In the genomic region with DNA sequence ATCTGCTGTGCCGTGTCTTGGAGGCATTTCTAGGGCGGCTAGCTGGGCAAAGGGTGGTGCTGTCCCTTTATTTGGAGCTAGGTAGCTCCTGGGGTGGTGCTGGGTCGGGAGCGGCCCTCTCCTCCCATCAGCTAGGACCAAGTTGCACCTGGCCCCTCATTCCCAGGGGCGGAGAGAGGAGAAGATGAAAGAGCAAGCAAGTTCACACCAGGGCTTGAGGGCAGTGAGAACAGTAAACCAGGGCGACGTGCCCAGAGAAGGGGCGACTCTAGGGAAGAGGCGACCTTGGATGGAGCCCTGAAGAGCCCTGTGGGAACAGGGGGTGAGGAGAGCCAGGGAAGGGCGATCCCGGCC, we compare ENCODE assay signal across 10 cellular contexts. TPM values are rescaled to one million over a fixed set of nuclear protein-coding genes. Genes with fewer than 3 reads are reported as not detected.
DNase-seq lines count a peak whose midpoint lies in the region; ATAC-seq, FAIRE-seq and TF ChIP-seq lines count a peak whose summit lies in the region.
"Had no signal": no experiment of that assay in that cellular context is flagged by ENCODE, and none has a peak within 500 bp of the region (broad histone marks: within the 10 kb centered on the region; RNA-seq: fewer than 3 reads in every experiment).

No MANE protein-coding gene starts in this region.

- no TSS peak for BruUV-seq in K562 (replicated peaks; lab: Mats Ljungman, UMichigan)

- no peak for DNase-seq in activated CD4-positive, alpha-beta T cell treated with anti-CD3 and anti-CD28 coated beads for 36 hours
- no peak for DNase-seq in activated CD4-positive, alpha-beta T cell treated with anti-CD3 and anti-CD28 coated beads, Interleukin-2, amount 50 U/mL, for 4 hours
- DNase-seq in NCI-H146 treated with DMSO at 0.1 percent for 48 hours (lab: John Stamatoyannopoulos, UW; ENCODE audit: unreplicated experiment) (peak; percentile 64), K562 (ENCODE audit: extremely low read depth in 1 of 4, low spot score in 3 of 4) (no peak), osteocyte (ENCODE audit: extremely low spot score, unreplicated experiment) (no peak), NK-92 (lab: John Stamatoyannopoulos, UW; ENCODE audit: unreplicated experiment) (no peak)
- DNase-seq: C1 segment of cervical spinal cord, cerebellar nuclear complex had no signal

- H3K9me3 ChIP-seq in K562 (replicated peaks; ENCODE audit: control insufficient read depth, insufficient read depth, low read depth, low read length), result no peaks in the 10 kb centered on the region

- H3K4me2 ChIP-seq in K562 (ENCODE audit: insufficient read depth, low read length), result peak overlapping the region; percentile 65

- CTCF ChIA-PET in activated CD4-positive, alpha-beta T cell treated with anti-CD3 and anti-CD28 coated beads for 36 hours (lab: Charles Lee), result interaction anchor here (0.6 to 1.3 kb wide), 3 partner anchors 45 to 415 kb away, joined by 3 read pairs; no protein-coding TSS in a partner anchor
- CTCF ChIA-PET in K562 (lab: Yijun Ruan, JAX; ENCODE audit: low intra/inter-chr PET ratio), result interaction anchor here (1.9 kb wide), 1 partner anchor 47 kb away, joined by 5 read pairs; no protein-coding TSS in a partner anchor

- TF ChIP-seq CTCF in K562 (IDR thresholded peaks at IDR 0.05 in 2 of 3, conservative IDR thresholded peaks at IDR 0.05 in 1 of 3; ENCODE audit: insufficient read depth in 2 of 3, low read depth in 1 of 3, low read length in 3 of 3) (no peak), osteocyte (IDR thresholded peaks at IDR 0.05) (no peak)

- intact Hi-C loops in activated CD4-positive, alpha-beta T cell treated with anti-CD3 and anti-CD28 coated beads for 36 hours (cut with DNase I, micrococcal nuclease), result loop anchor here (2.0 to 5.0 kb wide), 5 partner anchors 78 to 1082 kb away; partner anchors contain the start of genes SLC5A5 (in 2 of the 2), ARMC6 (in 1 of the 2), IFI30 (in 1 of the 2) and SUGP2 (in 1 of the 2)
- intact Hi-C loops in K562 (cut with micrococcal nuclease), result loop anchor here (10.0 kb wide), 1 partner anchor 205 kb away; the partner anchor contains the start of gene PIK3R2

- no peak overlapping the region for H3K27ac ChIP-seq in K562 (ENCODE audit: extremely low read depth, low read depth, low read length)

- peaks cover 4% of the 10 kb centered on the region; the same call in 2 of the 3 replicates for H3K36me3 ChIP-seq in K562 (ENCODE audit: control insufficient read depth, insufficient read depth, low read length)

- no peaks in the 10 kb centered on the region for H3K36me3 Mint-ChIP-seq in activated CD4-positive, alpha-beta T cell treated with anti-CD3 and anti-CD28 coated beads for 36 hours (ENCODE audit: low read depth)
- no peaks in the 10 kb centered on the region for H3K36me3 Mint-ChIP-seq in osteocyte (ENCODE audit: unreplicated experiment)

- TF ChIP-seq POLR2A in K562 (conservative IDR thresholded peaks at IDR 0.05), result no peak

- H3K4me1 Mint-ChIP-seq in activated CD4-positive, alpha-beta T cell treated with anti-CD3 and anti-CD28 coated beads for 36 hours, result peaks cover 52% of the 10 kb centered on the region
- peaks cover 37% of the 10 kb centered on the region for H3K4me1 Mint-ChIP-seq in osteocyte (ENCODE audit: unreplicated experiment)

- no peaks in the 10 kb centered on the region for H3K27me3 ChIP-seq in K562 (ENCODE audit: control insufficient read depth in 2 of 2, insufficient read depth in 2 of 2, low read length in 2 of 2)

- peaks cover 61 to 83% of the 10 kb centered on the region in 2 experiments for H3K4me1 ChIP-seq in K562 (replicated peaks in 1 of 2; ENCODE audit: control insufficient read depth in 2 of 2, insufficient read depth in 2 of 2, low read length in 2 of 2)

- H3K27ac Mint-ChIP-seq in activated CD4-positive, alpha-beta T cell treated with anti-CD3 and anti-CD28 coated beads for 36 hours, result no peak overlapping the region
- no peak overlapping the region for H3K27ac Mint-ChIP-seq in osteocyte (ENCODE audit: unreplicated experiment)

- in situ Hi-C loops in K562 (cut with MboI), result loop anchor here (10.0 kb wide), 1 partner anchor 45 kb away; no protein-coding TSS in a partner anchor

- H3K4me3 Mint-ChIP-seq in activated CD4-positive, alpha-beta T cell treated with anti-CD3 and anti-CD28 coated beads for 36 hours, result peak overlapping the region; percentile 52
- peak overlapping the region; percentile 50 for H3K4me3 Mint-ChIP-seq in osteocyte (ENCODE audit: unreplicated experiment)

- WGBS in K562 (ENCODE audit: insufficient coverage, low coverage, missing lambda C conversion rate), result 32% methylated on average over 11 of the region's 11 CpGs

- no peak for TF ChIP-seq RAD21 in K562 (CRISPR knock-in tag; conservative IDR thresholded peaks at IDR 0.05 in 1 of 2, IDR thresholded peaks at IDR 0.05 in 1 of 2)

- no peaks in the 10 kb centered on the region for H3K9me3 Mint-ChIP-seq in activated CD4-positive, alpha-beta T cell treated with anti-CD3 and anti-CD28 coated beads for 36 hours (ENCODE audit: low read depth)
- H3K9me3 Mint-ChIP-seq in osteocyte (ENCODE audit: unreplicated experiment), result no peaks in the 10 kb centered on the region

- no peak for ATAC-seq in activated CD4-positive, alpha-beta T cell treated with anti-CD3 and anti-CD28 coated beads for 36 hours
- ATAC-seq in K562 (no peak), GM19455 (IDR thresholded peaks at IDR 0.05; ENCODE audit: unreplicated experiment) (no peak), GM21515 (IDR thresholded peaks at IDR 0.05; ENCODE audit: unreplicated experiment) (no peak)

- H3K4me3 ChIP-seq in K562, result no peak overlapping the region

- H3K27me3 Mint-ChIP-seq in activated CD4-positive, alpha-beta T cell treated with anti-CD3 and anti-CD28 coated beads for 36 hours, result peaks cover 48% of the 10 kb centered on the region
- peaks cover 51% of the 10 kb centered on the region for H3K27me3 Mint-ChIP-seq in osteocyte (ENCODE audit: unreplicated experiment)

- H3K9ac ChIP-seq in K562 (ENCODE audit: insufficient read depth in 1 of 2, low read depth in 2 of 2, low read length in 2 of 2), result peak overlapping the region in 1 of 2 experiments; percentile 77; a peak in 2 of 4 replicates

- POLR2A ChIA-PET in activated CD4-positive, alpha-beta T cell treated with anti-CD3 and anti-CD28 coated beads for 36 hours (lab: Charles Lee), result interaction anchor here (0.6 kb wide), 1 partner anchor 419 kb away, joined by 3 read pairs; no protein-coding TSS in a partner anchor
- POLR2A ChIA-PET in K562 (lab: Yijun Ruan, JAX), result interaction anchor here (0.6 kb wide), 1 partner anchor 169 kb away, joined by 3 read pairs; no protein-coding TSS in a partner anchor

- H2AFZ ChIP-seq in K562 (ENCODE audit: low read depth, low read length), result peak overlapping the region; percentile 84

- H3K9me1 ChIP-seq in K562 (ENCODE audit: control insufficient read depth, insufficient read depth, low read length), result no peaks in the 10 kb centered on the region

- no peak for FAIRE-seq in K562 (lab: Jason Lieb, UNC)

- no peak for TF ChIP-seq EP300 in K562 (IDR thresholded peaks at IDR 0.05; ENCODE audit: low read length)

- H4K20me1 ChIP-seq in K562 (replicated peaks; ENCODE audit: control insufficient read depth, insufficient read depth, low read length), result no peaks in the 10 kb centered on the region

- no peaks in the 10 kb centered on the region for H3K79me2 ChIP-seq in K562 (ENCODE audit: control insufficient read depth, insufficient read depth, low read length)

RNA-seq across cellular contexts. Expression of gene KCNN1, which starts 17.0 kb away (rescaled TPM):
- total RNA-seq in activated CD4-positive, alpha-beta T cell treated with anti-CD3 and anti-CD28 coated beads for 36 hours, result under 1 TPM in 1 of 2 experiments, not detected in 1; 0.05 TPM
- 1.2 and 3.6 TPM in 2 replicates for total RNA-seq in K562 (2011; cell fraction: chromatin; rRNA removed; ENCODE audit: low replicate concordance)
- total RNA-seq in K562 (2011; cell fraction: nucleolus; rRNA removed), result 2.8 TPM in 2 replicates
- total RNA-seq in K562 (2011; cell fraction: nucleoplasm; rRNA removed), result 1.5 and 2.7 TPM in 2 replicates
- 1.4 and 5.2 TPM in 2 replicates for total RNA-seq in K562 (2014; rRNA removed)
- 0.22 and 0.33 TPM in 2 replicates for total RNA-seq in K562 (2014; rRNA removed; fragmentation: Illumina TruSeq; extraction: Trizol)
- total RNA-seq in K562 (2015; rRNA removed; fragmentation: Illumina TruSeq; extraction: Trizol), result 0.72 and 0.98 TPM in 2 replicates
- 4.7 and 6.2 TPM in 2 replicates for total RNA-seq in K562 (2021)
- polyA plus RNA-seq in K562 (2011; rRNA removed), result 1.4 and 2.9 TPM in 2 replicates
- 4.5 and 7.9 TPM in 2 replicates for polyA plus RNA-seq in K562 (2011; cell fraction: cytosol; rRNA removed)
- polyA plus RNA-seq in K562 (2011; cell fraction: nucleus; rRNA removed), result 2.2 and 3.5 TPM in 2 replicates
- 2.7 and 5.0 TPM in 2 replicates for polyA plus RNA-seq in K562 (2012)
- 0.25 and 1.1 TPM in 2 replicates for polyA plus RNA-seq in K562 (2014; fragmentation: Illumina TruSeq; extraction: Trizol)
- under 1 TPM; 0.01 to 0.04 TPM for polyA plus RNA-seq in K562 (2014; fragmentation: Nextera tagmentation; extraction: Ambion mirVana)
- polyA plus RNA-seq in K562 (2014; rRNA removed), result 1.3 and 3.2 TPM in 2 replicates
- polyA minus RNA-seq in K562 (2011; rRNA and poly(A)+ RNA removed), result 1.2 and 1.5 TPM in 2 replicates
- polyA minus RNA-seq in K562 (2011; cell fraction: cytosol; rRNA and poly(A)+ RNA removed), result 3.6 and 4.8 TPM in 2 replicates
- 2.2 and 2.4 TPM in 2 replicates for polyA minus RNA-seq in K562 (2011; cell fraction: nucleus; rRNA and poly(A)+ RNA removed)
- total RNA-seq in osteocyte, result not detected in 2 replicates

RNA-seq across cellular contexts. Expression of gene CCDC124, which starts 17.1 kb away (rescaled TPM):
- 100 to 1,000 TPM in 1 of 2 experiments, 10 to 100 TPM in 1; 99.3 to 131 TPM for total RNA-seq in activated CD4-positive, alpha-beta T cell treated with anti-CD3 and anti-CD28 coated beads for 36 hours
- 16.5 and 44.8 TPM in 2 replicates for total RNA-seq in K562 (2011; cell fraction: chromatin; rRNA removed; ENCODE audit: low replicate concordance)
- total RNA-seq in K562 (2011; cell fraction: nucleolus; rRNA removed), result 48.6 and 53.7 TPM in 2 replicates
- 28.2 and 35.4 TPM in 2 replicates for total RNA-seq in K562 (2011; cell fraction: nucleoplasm; rRNA removed)
- 150 and 197 TPM in 2 replicates for total RNA-seq in K562 (2014; rRNA removed)
- total RNA-seq in K562 (2014; rRNA removed; fragmentation: Illumina TruSeq; extraction: Trizol), result 4.1 and 5.8 TPM in 2 replicates
- total RNA-seq in K562 (2015; rRNA removed; fragmentation: Illumina TruSeq; extraction: Trizol), result 38.5 and 40.5 TPM in 2 replicates
- total RNA-seq in K562 (2021), result 145 and 149 TPM in 2 replicates
- 38.0 and 40.1 TPM in 2 replicates for polyA plus RNA-seq in K562 (2011; rRNA removed)
- polyA plus RNA-seq in K562 (2011; cell fraction: cytosol; rRNA removed), result 63.8 and 189 TPM in 2 replicates
- 31.4 and 62.8 TPM in 2 replicates for polyA plus RNA-seq in K562 (2011; cell fraction: nucleus; rRNA removed)
- 66.3 and 130 TPM in 2 replicates for polyA plus RNA-seq in K562 (2012)
- polyA plus RNA-seq in K562 (2014; fragmentation: Illumina TruSeq; extraction: Trizol), result 28.1 and 97.0 TPM in 2 replicates
- polyA plus RNA-seq in K562 (2014; fragmentation: Nextera tagmentation; extraction: Ambion mirVana), result 10 to 100 TPM in 1 of 2 experiments, 1 to 10 TPM in 1; 6.6 to 19.4 TPM
- 213 and 234 TPM in 2 replicates for polyA plus RNA-seq in K562 (2014; rRNA removed)
- polyA minus RNA-seq in K562 (2011; rRNA and poly(A)+ RNA removed), result 7.0 and 9.2 TPM in 2 replicates
- polyA minus RNA-seq in K562 (2011; cell fraction: cytosol; rRNA and poly(A)+ RNA removed), result 24.4 and 37.9 TPM in 2 replicates
- polyA minus RNA-seq in K562 (2011; cell fraction: nucleus; rRNA and poly(A)+ RNA removed), result 10.2 and 13.8 TPM in 2 replicates
- total RNA-seq in osteocyte, result 81.9 and 84.9 TPM in 2 replicates

RNA-seq across cellular contexts. Expression of gene ARRDC2, which starts 58.0 kb away (rescaled TPM):
- total RNA-seq in activated CD4-positive, alpha-beta T cell treated with anti-CD3 and anti-CD28 coated beads for 36 hours, result 10 to 100 TPM; 13.5 to 21.7 TPM
- total RNA-seq in K562 (2011; cell fraction: chromatin; rRNA removed; ENCODE audit: low replicate concordance), result 23.6 and 51.1 TPM in 2 replicates
- total RNA-seq in K562 (2011; cell fraction: nucleolus; rRNA removed), result 35.1 and 37.9 TPM in 2 replicates
- total RNA-seq in K562 (2011; cell fraction: nucleoplasm; rRNA removed), result 17.8 and 21.5 TPM in 2 replicates
- total RNA-seq in K562 (2014; rRNA removed), result 25.6 and 25.9 TPM in 2 replicates
- 12.2 and 13.1 TPM in 2 replicates for total RNA-seq in K562 (2014; rRNA removed; fragmentation: Illumina TruSeq; extraction: Trizol)
- 16.0 and 16.1 TPM in 2 replicates for total RNA-seq in K562 (2015; rRNA removed; fragmentation: Illumina TruSeq; extraction: Trizol)
- 23.3 and 27.4 TPM in 2 replicates for total RNA-seq in K562 (2021)
- 11.5 and 15.2 TPM in 2 replicates for polyA plus RNA-seq in K562 (2011; rRNA removed)
- polyA plus RNA-seq in K562 (2011; cell fraction: cytosol; rRNA removed), result 9.5 and 28.8 TPM in 2 replicates
- 18.6 and 37.6 TPM in 2 replicates for polyA plus RNA-seq in K562 (2011; cell fraction: nucleus; rRNA removed)
- 13.2 and 16.4 TPM in 2 replicates for polyA plus RNA-seq in K562 (2012)
- 12.7 and 15.6 TPM in 2 replicates for polyA plus RNA-seq in K562 (2014; fragmentation: Illumina TruSeq; extraction: Trizol)
- 1 to 10 TPM; 1.9 to 2.7 TPM for polyA plus RNA-seq in K562 (2014; fragmentation: Nextera tagmentation; extraction: Ambion mirVana)
- 25.7 and 25.8 TPM in 2 replicates for polyA plus RNA-seq in K562 (2014; rRNA removed)
- polyA minus RNA-seq in K562 (2011; rRNA and poly(A)+ RNA removed), result 4.2 and 6.4 TPM in 2 replicates
- polyA minus RNA-seq in K562 (2011; cell fraction: cytosol; rRNA and poly(A)+ RNA removed), result 10.2 and 11.2 TPM in 2 replicates
- 10.5 and 11.0 TPM in 2 replicates for polyA minus RNA-seq in K562 (2011; cell fraction: nucleus; rRNA and poly(A)+ RNA removed)
- 15.4 and 19.8 TPM in 2 replicates for total RNA-seq in osteocyte
